ENCODE assay signal across 18 cellular contexts in genomic region chr2:43454791-43455190, GRCh38.
"Had no signal": no experiment of that assay in that cellular context is flagged by ENCODE, and none has a peak within 500 bp of the region (broad histone marks: within the 10 kb centered on the region; RNA-seq: fewer than 3 reads in every experiment).

No MANE protein-coding gene starts in this region.

- H3K27ac ChIP-seq: hepatocyte, psoas muscle, upper lobe of left lung had no signal

- H3K36me3 ChIP-seq: upper lobe of left lung had no signal

- H3K4me2 ChIP-seq: hepatocyte had no signal

- H3K27me3 ChIP-seq: hepatocyte, right lobe of liver, upper lobe of left lung had no signal

- DNase-seq: activated B cell treated with CpG ODN at 0.5 μM for 24 hours; activated CD4-positive, alpha-beta T cell treated with anti-CD3 and anti-CD28 coated beads, Interleukin-2, amount 10 ng/mL, durations not matched to agents 24 days and 14 days; activated naive CD4-positive, alpha-beta T cell treated with anti-CD3 and anti-CD28 coated beads for 36 hours; central memory CD4-positive, alpha-beta T cell; cortex of kidney; effector memory CD4-positive, alpha-beta T cell; kidney; left ventricle myocardium superior; midbrain; naive B cell; psoas muscle; right lobe of liver; stimulated activated CD4-positive, alpha-beta T cell treated with anti-CD3 and anti-CD28 coated beads, Interleukin-2, amount 100 ng/mL, for 24 hours; stimulated activated naive CD4-positive, alpha-beta T cell; substantia nigra; T-helper 17 cell; upper lobe of left lung had no signal

- H2AFZ ChIP-seq: hepatocyte had no signal

- H3K79me2 ChIP-seq: hepatocyte had no signal

- H3K9me3 ChIP-seq: psoas muscle, right lobe of liver, upper lobe of left lung had no signal

- H3K4me3 ChIP-seq: hepatocyte, psoas muscle, right lobe of liver, upper lobe of left lung had no signal

- ATAC-seq: left ventricle myocardium superior, psoas muscle, T-helper 17 cell had no signal
